16 cellular contexts compared by ENCODE assay signal in genomic region chr5:72046106-72046505, GRCh38.
DNase-seq lines count a peak whose midpoint lies in the region; ATAC-seq and TF ChIP-seq lines count a peak whose summit lies in the region.
"Had no signal": no experiment of that assay in that cellular context is flagged by ENCODE, and none has a peak within 500 bp of the region (broad histone marks: within the 10 kb centered on the region; RNA-seq: fewer than 3 reads in every experiment).

No MANE protein-coding gene starts in this region.

- no peak for TF ChIP-seq RAD21 in neural cell (conservative IDR thresholded peaks at IDR 0.05)

- no peaks in the 10 kb centered on the region for H3K79me2 ChIP-seq in neural cell (replicated peaks; ENCODE audit: insufficient read depth, low read length)

- no peak for TF ChIP-seq CTCF in AG09309 (IDR thresholded peaks at IDR 0.05; ENCODE audit: control insufficient read depth, insufficient read depth, low read depth, low read length, missing control alignments)
- TF ChIP-seq CTCF in neural cell (IDR thresholded peaks at IDR 0.05; ENCODE audit: poor library complexity, severe bottlenecking) = no peak

- H3K9ac ChIP-seq in neural cell (ENCODE audit: low read length) = no peak overlapping the region

- H3K4me2 ChIP-seq in neural cell (ENCODE audit: low read length) = no peak overlapping the region

- no peaks in the 10 kb centered on the region for H4K20me1 ChIP-seq in neural cell (ENCODE audit: insufficient read depth)

- no peak for TF ChIP-seq EP300 in neural cell (conservative IDR thresholded peaks at IDR 0.05; ENCODE audit: poor library complexity, severe bottlenecking)

- no peak for ATAC-seq in HG03378 (IDR thresholded peaks at IDR 0.05; ENCODE audit: unreplicated experiment)
- ATAC-seq: HCT116 had no signal

- H3F3A ChIP-seq in neural cell (ENCODE audit: insufficient read depth, low read length, poor library complexity, severe bottlenecking) = peaks cover 2% of the 10 kb centered on the region

- H2AFZ ChIP-seq in neural cell (ENCODE audit: low read depth, low read length) = no peak overlapping the region

- DNase-seq in AG09309 (ENCODE audit: low read depth) (peak; percentile 11), HCEC 1CT (peak; percentile 32), fibroblast of gingiva (ENCODE audit: low read depth) (peak; percentile 40), CD1c-positive myeloid dendritic cell (ENCODE audit: extremely low spot score) (no peak)
- no peak for DNase-seq in activated CD4-positive, alpha-beta T cell treated with anti-CD3 and anti-CD28 coated beads for 1 hour
- DNase-seq: C1 segment of cervical spinal cord; CD4-positive, alpha-beta memory T cell; DMS153; DMS79 treated with DMSO at 0.1 percent for 48 hours; GDM1; IMR-90; KBM-7 had no signal

- H3K9me2 ChIP-seq in neural cell (ENCODE audit: insufficient read depth, low read length) = no peaks in the 10 kb centered on the region

- H3K4me3 ChIP-seq in AG09309 (ENCODE audit: control insufficient read depth, low read depth, low read length) (no peak overlapping the region), neural cell (ENCODE audit: low read length) (peak overlapping the region; percentile 46)

- H3K27ac ChIP-seq in neural cell (ENCODE audit: low read length) = peak overlapping the region; percentile 90
- H3K27ac ChIP-seq: 22Rv1 had no signal

- no peaks in the 10 kb centered on the region for H3K9me3 ChIP-seq in neural cell (ENCODE audit: low read length)

- H3K27me3 ChIP-seq in neural cell (ENCODE audit: insufficient read depth, low read depth, low read length) = no peaks in the 10 kb centered on the region

- no peaks in the 10 kb centered on the region for H3K36me3 ChIP-seq in neural cell (ENCODE audit: insufficient read depth, low read length)

TF ChIP-seq in neural cell, 6 proteins besides CTCF, POLR2A, EP300 and RAD21:
- TF ChIP-seq REST (IDR thresholded peaks at IDR 0.05; ENCODE audit: borderline replicate concordance) (no peak), EZH2 (IDR thresholded peaks at IDR 0.05; ENCODE audit: borderline replicate concordance, insufficient read depth, low read length, poor library complexity, severe bottlenecking) (no peak), POLR2AphosphoS5 (IDR thresholded peaks at IDR 0.05) (no peak), TAF1 (IDR thresholded peaks at IDR 0.05; ENCODE audit: low read depth) (no peak), MXI1 (conservative IDR thresholded peaks at IDR 0.05; ENCODE audit: poor library complexity, severe bottlenecking) (no peak), SMC3 (conservative IDR thresholded peaks at IDR 0.05; ENCODE audit: poor library complexity) (no peak)
TF ChIP-seq in neural cell: peak in this region for 0.

Comparison
In these comparisons a context has a peak if more than half of its experiments do, and no peak if none do; other contexts are left out.
1. DNase-seq: peak in AG09309 (single experiment), HCEC 1CT (single experiment) and fibroblast of gingiva (single experiment); none in CD1c-positive myeloid dendritic cell (single experiment) and activated CD4-positive, alpha-beta T cell treated with anti-CD3 and anti-CD28 coated beads for 1 hour (single experiment).